Comparison of ENCODE assay signal across 8 cellular contexts in the genomic region with DNA sequence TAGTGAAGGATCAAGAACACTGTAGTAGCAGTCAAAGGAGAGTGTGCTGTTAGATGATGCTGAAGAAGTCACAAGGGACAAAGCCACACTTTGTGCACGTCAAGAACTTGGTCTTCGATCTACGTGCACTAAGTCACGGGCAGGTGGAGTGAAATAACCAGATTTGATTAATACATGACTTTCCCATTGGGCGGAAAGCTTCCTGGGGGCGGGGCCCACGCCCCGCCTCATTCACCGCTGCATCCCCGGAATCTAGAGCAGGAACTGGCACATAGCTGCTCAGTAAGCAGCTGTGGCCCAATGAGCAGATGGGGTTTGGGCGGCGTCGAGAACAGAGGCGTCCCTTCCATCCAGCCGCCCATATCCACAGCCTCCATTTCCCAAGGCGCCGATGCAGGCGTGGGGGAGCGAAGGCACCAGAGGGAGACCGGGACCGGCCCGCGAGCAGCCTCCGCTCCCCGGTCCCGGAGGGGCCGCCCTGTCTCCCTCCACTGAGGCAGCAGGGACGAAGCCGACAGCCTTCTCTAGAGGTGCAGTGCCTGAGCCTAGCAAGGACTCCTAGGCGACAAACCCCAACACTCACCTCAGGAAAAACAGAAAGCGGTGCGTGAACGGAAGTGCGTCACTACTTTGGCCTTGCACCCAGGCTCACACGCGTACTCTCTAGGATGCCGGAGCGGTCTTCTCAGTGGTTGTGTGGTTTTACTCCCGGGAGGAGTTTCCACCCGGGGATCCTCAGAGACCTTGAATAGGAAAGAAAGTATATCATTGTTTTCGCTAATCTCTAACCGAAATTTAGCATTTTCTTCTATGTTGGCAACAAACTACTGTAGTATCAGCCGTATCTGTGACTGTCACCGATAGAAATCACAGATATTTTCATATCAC. TPM values are rescaled to one million over a fixed set of nuclear protein-coding genes. Genes with fewer than 3 reads are reported as not detected.
DNase-seq lines count a peak whose midpoint lies in the region; ATAC-seq, FAIRE-seq and TF ChIP-seq lines count a peak whose summit lies in the region.

No MANE protein-coding gene starts in this region.

- TF ChIP-seq POLR2A in GM12892 (IDR thresholded peaks at IDR 0.05; ENCODE audit: low read depth, low read length) (peak; percentile 84; the same call in 1 of the 2 replicates), prostate gland (IDR thresholded peaks at IDR 0.05) (peak; percentile 62)

- no peaks in the 10 kb centered on the region for H3K9me3 Mint-ChIP-seq in T-helper 1 cell treated with Interleukin-12 subunit alpha and Interleukin-12 subunit beta and Interleukin-4 antibody, amounts not matched to agents 30 μg/mL and 1 μg/mL, for 36 hours

- peak overlapping the region; percentile 69 for H3K27ac Mint-ChIP-seq in T-helper 1 cell treated with Interleukin-12 subunit alpha and Interleukin-12 subunit beta and Interleukin-4 antibody, amounts not matched to agents 30 μg/mL and 1 μg/mL, for 36 hours

- no peaks in the 10 kb centered on the region for H3K27me3 Mint-ChIP-seq in T-helper 1 cell treated with Interleukin-12 subunit alpha and Interleukin-12 subunit beta and Interleukin-4 antibody, amounts not matched to agents 30 μg/mL and 1 μg/mL, for 36 hours (ENCODE audit: low read depth)

- H3K27me3 ChIP-seq in prostate gland (replicated peaks; ENCODE audit: insufficient read depth), result no peaks in the 10 kb centered on the region

- H3K9me3 ChIP-seq in prostate gland, result no peaks in the 10 kb centered on the region

- H3K36me3 Mint-ChIP-seq in T-helper 1 cell treated with Interleukin-12 subunit alpha and Interleukin-12 subunit beta and Interleukin-4 antibody, amounts not matched to agents 30 μg/mL and 1 μg/mL, for 36 hours (ENCODE audit: low read depth), result no peaks in the 10 kb centered on the region

- ATAC-seq in HG02840 (IDR thresholded peaks at IDR 0.05; ENCODE audit: low FRiP score, unreplicated experiment), result peak; percentile 86
- peak; percentile 99 for ATAC-seq in left ventricle myocardium superior

- H3K4me3 Mint-ChIP-seq in T-helper 1 cell treated with Interleukin-12 subunit alpha and Interleukin-12 subunit beta and Interleukin-4 antibody, amounts not matched to agents 30 μg/mL and 1 μg/mL, for 36 hours, result peak overlapping the region; percentile 82

- peak; percentile 99 for FAIRE-seq in GM12892 (lab: Jason Lieb, UNC)

- peaks cover 14% of the 10 kb centered on the region for H3K4me1 Mint-ChIP-seq in T-helper 1 cell treated with Interleukin-12 subunit alpha and Interleukin-12 subunit beta and Interleukin-4 antibody, amounts not matched to agents 30 μg/mL and 1 μg/mL, for 36 hours (ENCODE audit: low read depth)

- WGBS in prostate gland, result under 1% methylated on average over 39 of the region's 44 CpGs
- under 1% methylated on average over 44 of the region's 44 CpGs for WGBS in urinary bladder

- H3K4me1 ChIP-seq in prostate gland (replicated peaks) (no peaks in the 10 kb centered on the region), urinary bladder (ENCODE audit: insufficient read depth) (no peaks in the 10 kb centered on the region)

- H3K36me3 ChIP-seq in prostate gland (no peaks in the 10 kb centered on the region), urinary bladder (ENCODE audit: insufficient read depth) (no peaks in the 10 kb centered on the region)

- intact Hi-C loops in left ventricle myocardium superior (cut with micrococcal nuclease) (loop anchor here (1.0 kb wide), 1 partner anchor 22 kb away; a partner anchor contains a TSS), prostate gland (cut with DNase I) (loop anchor here (1.0 kb wide), 1 partner anchor 22 kb away; a partner anchor contains a TSS)

- DNase-seq in GM12892 (ENCODE audit: insufficient read length) (peak; percentile 57), NCI-H1436 treated with DMSO at 0.1 percent for 48 hours (lab: John Stamatoyannopoulos, UW) (peak; percentile 62), amygdala (lab: John Stamatoyannopoulos, UW) (peak; percentile 22 to 94 (median 84)), left ventricle myocardium superior (peak; percentile 89), prostate gland (ENCODE audit: low spot score) (peak; percentile 86)

- TF ChIP-seq CTCF in prostate gland (IDR thresholded peaks at IDR 0.05), result peak in 1 of 4 experiments; percentile 20

- H3K27ac ChIP-seq in prostate gland (peak overlapping the region; percentile 95 to 96), urinary bladder (ENCODE audit: low read depth) (peak overlapping the region; percentile 97)

- H3K4me3 ChIP-seq in prostate gland, result peak overlapping the region; percentile 83 to 87
- H3K4me3 ChIP-seq in urinary bladder (ENCODE audit: low read depth, low read length), result peak overlapping the region; percentile 78

RNA-seq across cellular contexts. Expression of a gene that starts 4.9 kb away (rescaled TPM):
- 2.8 TPM for polyA plus RNA-seq in GM12892 (2012; ENCODE audit: missing spikeins)
- 2.0 TPM for total RNA-seq in left ventricle myocardium superior
- 10 to 100 TPM in 1 of 2 donors, 1 to 10 TPM in 1; 5.3 to 11.5 TPM for total RNA-seq in prostate gland
- total RNA-seq in urinary bladder, result 6.0 TPM
- polyA plus RNA-seq in urinary bladder, result 3.1 TPM

RNA-seq across cellular contexts. Expression of a gene that starts 22.2 kb away (rescaled TPM):
- polyA plus RNA-seq in GM12892 (2012; ENCODE audit: missing spikeins), result 11.2 TPM
- total RNA-seq in left ventricle myocardium superior (5.4 TPM), prostate gland (1 to 10 TPM; 6.1 to 6.8 TPM), urinary bladder (14.3 TPM)
- polyA plus RNA-seq in urinary bladder, result 8.8 TPM

RNA-seq across cellular contexts. Expression of a gene that starts 42.0 kb away (rescaled TPM):
- 0.19 TPM for polyA plus RNA-seq in GM12892 (2012; ENCODE audit: missing spikeins)
- total RNA-seq in left ventricle myocardium superior (not detected), prostate gland (1 to 10 TPM in 1 of 2 donors, under 1 TPM in 1; 0.18 to 1.2 TPM), urinary bladder (not detected)
- not detected for polyA plus RNA-seq in urinary bladder

RNA-seq across cellular contexts. Expression of a gene that starts 42.4 kb away (rescaled TPM):
- not detected for polyA plus RNA-seq in GM12892 (2012; ENCODE audit: missing spikeins)
- total RNA-seq in left ventricle myocardium superior, result not detected
- 1 to 10 TPM in 1 of 2 donors, not detected in 1; 3.9 TPM for total RNA-seq in prostate gland
- not detected for total RNA-seq in urinary bladder
- polyA plus RNA-seq in urinary bladder, result not detected

Comparison
In these comparisons a context has a peak if more than half of its experiments do, and no peak if none do; other contexts are left out.
1. Peak in every context shown above with its lines: DNase-seq, ATAC-seq, H3K4me3 ChIP-seq and H3K27ac ChIP-seq.